Comparison of ENCODE assay signal across 8 cellular contexts in the genomic region with DNA sequence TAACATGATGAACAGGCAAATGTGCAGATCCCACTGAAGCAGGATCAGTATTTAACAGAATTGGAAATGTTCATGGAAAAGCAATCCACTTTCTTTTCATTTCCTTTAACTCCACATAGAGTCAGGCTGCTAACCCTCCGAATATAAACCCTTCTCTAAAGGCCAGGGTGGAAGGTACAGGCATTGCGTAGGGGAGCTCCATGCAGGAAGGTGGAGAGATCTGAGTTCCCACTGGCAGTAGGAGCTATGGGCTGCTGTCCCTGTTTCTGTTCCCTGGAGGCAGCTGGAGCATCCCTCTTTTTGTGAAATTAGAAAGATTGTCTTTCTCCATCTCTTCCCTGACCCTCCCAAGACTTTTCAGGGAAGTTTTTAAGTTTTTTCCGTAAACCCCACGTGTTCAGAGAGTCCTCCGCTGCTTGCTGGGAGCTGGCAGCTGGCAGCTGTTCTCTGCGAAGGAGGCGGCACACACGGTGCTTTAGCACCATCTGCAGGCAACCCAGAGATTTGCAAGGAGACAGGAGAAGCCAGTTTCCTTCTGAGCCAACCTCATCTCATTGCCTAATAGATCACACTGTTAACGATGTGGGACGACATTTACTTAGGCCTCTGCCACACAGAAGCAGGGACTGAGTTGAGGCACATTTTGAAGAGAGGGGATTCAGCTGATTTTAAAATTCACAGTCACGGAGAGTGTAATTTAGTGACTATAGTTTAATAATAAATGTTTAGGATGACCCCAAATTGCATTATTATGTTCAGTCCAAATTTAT. TPM values are rescaled to one million over a fixed set of nuclear protein-coding genes. Genes with fewer than 3 reads are reported as not detected.
DNase-seq lines count a peak whose midpoint lies in the region; ATAC-seq and TF ChIP-seq lines count a peak whose summit lies in the region.

No MANE protein-coding gene starts in this region.

- H3K4me3 ChIP-seq in BJ (ENCODE audit: low read depth, low read length) = no peak overlapping the region
- peak overlapping the region; percentile 24 for H3K4me3 ChIP-seq in choroid plexus epithelial cell (ENCODE audit: low read depth, low read length)

- CTCF ChIA-PET in BJ (lab: Yijun Ruan, JAX) = interaction anchor here (0.6 to 5.0 kb wide), 33 partner anchors 8 to 1107 kb away, joined by 3 to 69 read pairs (median 3); no protein-coding TSS in a partner anchor

- no peaks in the 10 kb centered on the region for H3K27me3 ChIP-seq in BJ (ENCODE audit: control insufficient read depth, insufficient read depth, low read length)

- no peak for DNase-seq in BJ (ENCODE audit: low read depth)
- peak; percentile 67 for DNase-seq in NCI-H446 treated with DMSO at 0.1 percent for 48 hours (lab: John Stamatoyannopoulos, UW)
- DNase-seq in activated CD4-positive, alpha-beta T cell treated with anti-CD3 and anti-CD28 coated beads for 1 hour = peak; percentile 60
- peak; percentile 92 for DNase-seq in choroid plexus epithelial cell (ENCODE audit: low read depth)
- peak; percentile 95 for DNase-seq in left kidney (ENCODE audit: low read depth, low spot score)
- DNase-seq in stimulated activated CD4-positive, alpha-beta T cell treated with anti-CD3 and anti-CD28 coated beads, Interleukin-2, amount 100 ng/mL, for 24 hours = peak; percentile 70

- ATAC-seq in GM19043 (IDR thresholded peaks at IDR 0.05; ENCODE audit: low read depth, unreplicated experiment) (peak; percentile 89), HG03354 (IDR thresholded peaks at IDR 0.05; ENCODE audit: poor library complexity, severe bottlenecking, unreplicated experiment) (peak; percentile 90)

- TF ChIP-seq CTCF in BJ (IDR thresholded peaks at IDR 0.05; ENCODE audit: insufficient read depth, low read depth, low read length) (peak; percentile 94), choroid plexus epithelial cell (conservative IDR thresholded peaks at IDR 0.05; ENCODE audit: low read depth, low read length) (peak; percentile 99)

- POLR2A ChIA-PET in BJ (lab: Charles Lee) = interaction anchor here (0.8 to 1.2 kb wide), 2 partner anchors 9 to 53 kb away, joined by 4 to 5 read pairs; no protein-coding TSS in a partner anchor

- no peaks in the 10 kb centered on the region for H3K36me3 ChIP-seq in BJ (ENCODE audit: control insufficient read depth, insufficient read depth, low read length)

RNA-seq across cellular contexts. Expression of a gene that starts 55.4 kb away (rescaled TPM):
- not detected in 2 replicates for polyA plus RNA-seq in BJ (2011; rRNA removed)
- polyA minus RNA-seq in BJ (2011; rRNA and poly(A)+ RNA removed) = not detected in 2 replicates
